ENCODE assay signal across 7 cellular contexts in genomic region chr11:64449381-64450167, GRCh38.
DNase-seq lines count a peak whose midpoint lies in the region; FAIRE-seq and TF ChIP-seq lines count a peak whose summit lies in the region.

No MANE protein-coding gene starts in this region.

- H3K4me1 ChIP-seq in neuron (ENCODE audit: insufficient read depth, low read length) (peaks cover 13% of the 10 kb centered on the region), subcutaneous abdominal adipose tissue (ENCODE audit: control insufficient read depth in 5 of 5, insufficient read depth in 5 of 5, low read length in 5 of 5) (peaks cover 3 to 24% (median 23%) of the 10 kb centered on the region in 5 donors)

- peak; percentile 86 for DNase-seq in GM12891 (ENCODE audit: insufficient read length, low spot score)
- DNase-seq in Kasumi-1 (lab: John Stamatoyannopoulos, UW) = peak; percentile 89 to 91
- peak; percentile 59 to 73 for DNase-seq in SHP77 (lab: John Stamatoyannopoulos, UW)
- DNase-seq in activated effector memory CD4-positive, alpha-beta T cell treated with Interleukin-2 at 50 U/mL for 16 hours = peak; percentile 58
- DNase-seq in foreskin melanocyte = peak; percentile 24

- no peak overlapping the region for H3K4me3 ChIP-seq in neuron (ENCODE audit: low read length)
- H3K4me3 ChIP-seq in subcutaneous abdominal adipose tissue (ENCODE audit: low read depth in 1 of 5, low read length in 5 of 5) = peak overlapping the region; percentile 47 to 65 (median 51)

- H2AFZ ChIP-seq in neuron (ENCODE audit: low read depth, low read length) = peak overlapping the region; percentile 23

- H3K27ac ChIP-seq in subcutaneous abdominal adipose tissue (ENCODE audit: low read depth, low read length) = no peak overlapping the region

- H3K9ac ChIP-seq in subcutaneous abdominal adipose tissue (ENCODE audit: low read length in 5 of 5) = peak overlapping the region in 3 of 5 donors; percentile 30 to 59 (median 35)

- FAIRE-seq in GM12891 (lab: Jason Lieb, UNC) = peak; percentile 86

- no peak for TF ChIP-seq POLR2A in GM12891 (IDR thresholded peaks at IDR 0.05; ENCODE audit: low read depth, low read length)

- H3K9me3 ChIP-seq in neuron (ENCODE audit: low read length) (no peaks in the 10 kb centered on the region), subcutaneous abdominal adipose tissue (ENCODE audit: control insufficient read depth in 5 of 5, low read length in 5 of 5) (no peaks in the 10 kb centered on the region)

- peaks cover 9% of the 10 kb centered on the region for H3K27me3 ChIP-seq in neuron (ENCODE audit: insufficient read depth, low read length)
- peaks cover 0 to 3% (median 0%) of the 10 kb centered on the region in 5 donors for H3K27me3 ChIP-seq in subcutaneous abdominal adipose tissue (ENCODE audit: control insufficient read depth in 5 of 5, insufficient read depth in 4 of 5, low read length in 5 of 5)

- H3K36me3 ChIP-seq in neuron (ENCODE audit: insufficient read depth, low read length) (no peaks in the 10 kb centered on the region), subcutaneous abdominal adipose tissue (ENCODE audit: control insufficient read depth in 5 of 5, insufficient read depth in 5 of 5, low read length in 5 of 5) (no peaks in the 10 kb centered on the region)

TF ChIP-seq in GM12891, 5 proteins besides CTCF, POLR2A, EP300 and RAD21:
- no peak for TF ChIP-seq PAX5 (IDR thresholded peaks at IDR 0.05; ENCODE audit: insufficient read depth, low read length, severe bottlenecking)

Comparison
In these comparisons a context has a peak if more than half of its experiments do, and no peak if none do; other contexts are left out.
1. DNase-seq: peak in every context shown above with its lines; median percentile 90 in Kasumi-1; 86 in GM12891; 66 in SHP77; 58 in activated effector memory CD4-positive, alpha-beta T cell treated with Interleukin-2 at 50 U/mL for 16 hours; 24 in foreskin melanocyte.